14 cellular contexts compared by ENCODE assay signal in genomic region chr4:1002131-1002630, GRCh38. TPM values are rescaled to one million over a fixed set of nuclear protein-coding genes. Genes with fewer than 3 reads are reported as not detected.
A peak's percentile ranks its signal among the peaks of the same experiment; 100 is the strongest.
DNase-seq lines count a peak whose midpoint lies in the region; ATAC-seq and TF ChIP-seq lines count a peak whose summit lies in the region.
"Had no signal": no experiment of that assay in that cellular context is flagged by ENCODE, and none has a peak within 500 bp of the region (broad histone marks: within the 10 kb centered on the region; RNA-seq: fewer than 3 reads in every experiment).

No MANE protein-coding gene starts in this region.

- H3K36me3 ChIP-seq in IMR-90 (ENCODE audit: control insufficient read depth, insufficient read depth, low read length), result no peaks in the 10 kb centered on the region
- H3K36me3 ChIP-seq: BLaER1 had no signal

- ATAC-seq in IMR-90 (ENCODE audit: low read depth) (peak; percentile 16), natural killer cell (peak; percentile 11 to 77 (median 66)), GM18907 (IDR thresholded peaks at IDR 0.05; ENCODE audit: unreplicated experiment) (no peak), HG02763 (IDR thresholded peaks at IDR 0.05; ENCODE audit: unreplicated experiment) (no peak)
- ATAC-seq: activated CD8-positive, alpha-beta memory T cell treated with anti-CD3 and anti-CD28 coated beads, Interleukin-2, amount 10 ng/mL, durations not matched to agents 7 days and 5 days had no signal

- H3K4me3 ChIP-seq in AG10803 (ENCODE audit: low read length) (no peak overlapping the region), IMR-90 (ENCODE audit: insufficient read depth, low read depth, low read length) (no peak overlapping the region), fibroblast of the aortic adventitia (ENCODE audit: low read depth, low read length) (no peak overlapping the region)
- H3K4me3 ChIP-seq: BLaER1 had no signal

- CTCF ChIA-PET in IMR-90 (lab: Yijun Ruan, JAX), result no interaction called here

- TF ChIP-seq RAD21 in IMR-90 (IDR thresholded peaks at IDR 0.05; ENCODE audit: low read length), result no peak

- no peak overlapping the region for H3K9ac ChIP-seq in IMR-90 (ENCODE audit: low read depth, low read length)
- H3K9ac ChIP-seq: BLaER1 had no signal

- H3K9me1 ChIP-seq in IMR-90 (ENCODE audit: insufficient read depth, low read length), result no peaks in the 10 kb centered on the region

- peaks cover 0 to 6% of the 10 kb centered on the region in 2 donors for H3K4me1 Mint-ChIP-seq in natural killer cell
- H3K4me1 Mint-ChIP-seq: activated CD8-positive, alpha-beta memory T cell treated with anti-CD3 and anti-CD28 coated beads, Interleukin-2, amount 10 ng/mL, durations not matched to agents 7 days and 5 days had no signal

- POLR2A ChIA-PET in IMR-90 (lab: Charles Lee; ENCODE audit: unreplicated experiment), result no interaction called here

- no TSS peak for BruUV-seq in IMR-90 (replicated peaks; lab: Mats Ljungman, UMichigan)

- no peak overlapping the region for H3K4me3 Mint-ChIP-seq in natural killer cell
- H3K4me3 Mint-ChIP-seq: activated CD8-positive, alpha-beta memory T cell treated with anti-CD3 and anti-CD28 coated beads, Interleukin-2, amount 10 ng/mL, durations not matched to agents 7 days and 5 days; T-cell had no signal

- no peak overlapping the region for H3K4me2 ChIP-seq in IMR-90 (ENCODE audit: low read depth, low read length)
- H3K4me2 ChIP-seq: BLaER1 had no signal

- peaks cover 69% of the 10 kb centered on the region for H3K27me3 ChIP-seq in IMR-90 (ENCODE audit: control insufficient read depth, insufficient read depth, low read length)

- no peak overlapping the region for H3K27ac Mint-ChIP-seq in natural killer cell
- H3K27ac Mint-ChIP-seq: activated CD8-positive, alpha-beta memory T cell treated with anti-CD3 and anti-CD28 coated beads, Interleukin-2, amount 10 ng/mL, durations not matched to agents 7 days and 5 days; T-cell had no signal

- H2AK9ac ChIP-seq in IMR-90 (replicated peaks; ENCODE audit: low read depth, low read length, poor library complexity), result peak overlapping the region; percentile 15

- peaks cover 16 to 27% of the 10 kb centered on the region in 2 donors for H3K27me3 Mint-ChIP-seq in natural killer cell (ENCODE audit: low read depth in 2 of 2)

- H3K4ac ChIP-seq in IMR-90 (ENCODE audit: low read depth, low read length), result no peak overlapping the region

- no peak overlapping the region for H2BK120ac ChIP-seq in IMR-90 (ENCODE audit: low read depth, low read length)

- no peak overlapping the region for H4K5ac ChIP-seq in IMR-90 (ENCODE audit: low read depth, low read length)

- H2BK5ac ChIP-seq in IMR-90 (ENCODE audit: low read depth, low read length, poor library complexity, severe bottlenecking), result no peak overlapping the region

- peaks cover 9% of the 10 kb centered on the region for H4K20me1 ChIP-seq in IMR-90 (ENCODE audit: insufficient read depth, low read length)

- peaks cover 3% of the 10 kb centered on the region for H3K9me3 ChIP-seq in IMR-90 (ENCODE audit: control insufficient read depth, insufficient read depth, low read length)

- TF ChIP-seq POLR2A in IMR-90 (IDR thresholded peaks at IDR 0.05; ENCODE audit: low read depth, low read length), result no peak

- no peak overlapping the region for H3K14ac ChIP-seq in IMR-90 (replicated peaks; ENCODE audit: low read depth, low read length)

- in situ Hi-C loops in IMR-90 (cut with MboI; ENCODE audit: low sequenced_read_pairs), result no loop called here

- H4K91ac ChIP-seq in IMR-90 (ENCODE audit: insufficient read depth, low read depth, low read length), result no peak overlapping the region

- H3K18ac ChIP-seq in IMR-90 (ENCODE audit: low read depth, low read length), result no peak overlapping the region

- dilution Hi-C loops in IMR-90 (cut with HindIII; ENCODE audit: low sequenced_read_pairs, unreplicated experiment), result no loop called here

- intact Hi-C loops in IMR-90 (cut with micrococcal nuclease), result no loop called here
- intact Hi-C loops in natural killer cell (cut with micrococcal nuclease), result loop anchor here (10.0 kb wide), 1 partner anchor 353 kb away; no protein-coding TSS in a partner anchor

- H3K36me3 Mint-ChIP-seq in natural killer cell, result no peaks in the 10 kb centered on the region
- H3K36me3 Mint-ChIP-seq: activated CD8-positive, alpha-beta memory T cell treated with anti-CD3 and anti-CD28 coated beads, Interleukin-2, amount 10 ng/mL, durations not matched to agents 7 days and 5 days; T-cell had no signal

- no peaks in the 10 kb centered on the region for H3K79me1 ChIP-seq in IMR-90 (ENCODE audit: low read depth in 1 of 2, low read length in 2 of 2)

- no peak overlapping the region for H3K27ac ChIP-seq in IMR-90 (ENCODE audit: insufficient read depth, low read length)
- H3K27ac ChIP-seq: BLaER1 had no signal

- peaks cover 4% of the 10 kb centered on the region; the same call in 1 of the 2 replicates for H3K4me1 ChIP-seq in IMR-90 (ENCODE audit: control insufficient read depth, insufficient read depth, low read length)

- DNase-seq in AG10803 (ENCODE audit: low read depth), result peak; percentile 29
- DNase-seq in IMR-90, result no peak
- peak; percentile 19 for DNase-seq in fibroblast of the aortic adventitia (ENCODE audit: low read depth)
- no peak for DNase-seq in natural killer cell
- DNase-seq in NCI-H1092 treated with DMSO at 0.1 percent for 48 hours (lab: John Stamatoyannopoulos, UW), result no peak
- DNase-seq in EL, result no peak
- DNase-seq: activated CD8-positive, alpha-beta memory T cell treated with anti-CD3 and anti-CD28 coated beads, Interleukin-2, amount 10 ng/mL, durations not matched to agents 7 days and 5 days; amygdala; NCI-H1417 treated with DMSO at 0.1 percent for 48 hours; T-cell had no signal

- H2AK5ac ChIP-seq in IMR-90 (ENCODE audit: low read depth, low read length), result no peak overlapping the region

- H3K23ac ChIP-seq in IMR-90 (ENCODE audit: low read depth, low read length), result no peak overlapping the region

- TF ChIP-seq CTCF in AG10803 (conservative IDR thresholded peaks at IDR 0.05; ENCODE audit: low read length) (no peak), IMR-90 (conservative IDR thresholded peaks at IDR 0.05; ENCODE audit: low read depth, low read length) (no peak), fibroblast of the aortic adventitia (IDR thresholded peaks at IDR 0.05; ENCODE audit: insufficient read depth, low read length) (no peak), natural killer cell (IDR thresholded peaks at IDR 0.05) (no peak)

- peak overlapping the region; percentile 0 for H2AFZ ChIP-seq in IMR-90 (replicated peaks; ENCODE audit: low read length, poor library complexity)

- no peak overlapping the region for H2BK20ac ChIP-seq in IMR-90 (ENCODE audit: low read depth, low read length)

- 5% methylated on average over 22 of the region's 54 CpGs; no CpG with 5 or more reads in 1 of the 2 experiments for WGBS in IMR-90 (ENCODE audit: extremely low coverage in 2 of 2, insufficient read length in 1 of 2), 2 experiments

- no peak overlapping the region for H2BK15ac ChIP-seq in IMR-90 (ENCODE audit: low read depth, low read length)

- no peaks in the 10 kb centered on the region for H3K9me3 Mint-ChIP-seq in natural killer cell
- H3K9me3 Mint-ChIP-seq: T-cell had no signal

- no peak overlapping the region for H4K8ac ChIP-seq in IMR-90 (ENCODE audit: low read depth in 2 of 2, low read length in 2 of 2)

- H3K56ac ChIP-seq in IMR-90 (ENCODE audit: extremely low read depth, insufficient read depth, low read length), result no peak overlapping the region

TF ChIP-seq in IMR-90, 13 proteins besides CTCF, POLR2A, EP300 and RAD21:
- peak; percentile 95 for TF ChIP-seq BHLHE40 (IDR thresholded peaks at IDR 0.05; ENCODE audit: low read depth, low read length)
- peak; percentile 92 for TF ChIP-seq CEBPB (IDR thresholded peaks at IDR 0.05; ENCODE audit: low read depth, low read length)
- no peak for TF ChIP-seq SMC3 (IDR thresholded peaks at IDR 0.05; ENCODE audit: low read depth, low read length)

RNA-seq across cellular contexts. Expression of gene SLC26A1, which starts 9.0 kb away (rescaled TPM):
- total RNA-seq in IMR-90 (2012; rRNA removed) (not detected in 2 replicates), fibroblast of the aortic adventitia (ENCODE audit: low replicate concordance) (0.27 TPM in 1 of 2 replicates, not detected in the other), natural killer cell (under 1 TPM; 0.19 to 0.80 (median 0.61) TPM)
- 0.09 and 0.13 TPM in 2 replicates for polyA plus RNA-seq in IMR-90 (2012; rRNA removed)
- polyA plus RNA-seq in IMR-90 (2012; cell fraction: cytosol; rRNA removed), result 0.03 and 0.05 TPM in 2 replicates
- 0.24 and 0.40 TPM in 2 replicates for polyA plus RNA-seq in IMR-90 (2012; cell fraction: nucleus; rRNA removed; ENCODE audit: low replicate concordance)
- total RNA-seq: activated CD8-positive, alpha-beta memory T cell treated with anti-CD3 and anti-CD28 coated beads, Interleukin-2, amount 10 ng/mL, durations not matched to agents 7 days and 5 days had no signal
- polyA plus RNA-seq: keratinocyte had no signal

RNA-seq across cellular contexts. Expression of gene FGFRL1, which starts 9.2 kb away (rescaled TPM):
- total RNA-seq in IMR-90 (2012; rRNA removed), result 43.3 and 49.3 TPM in 2 replicates
- 78.8 and 87.3 TPM in 2 replicates for polyA plus RNA-seq in IMR-90 (2012; rRNA removed)
- 35.7 and 111 TPM in 2 replicates for polyA plus RNA-seq in IMR-90 (2012; cell fraction: cytosol; rRNA removed)
- 65.7 and 165 TPM in 2 replicates for polyA plus RNA-seq in IMR-90 (2012; cell fraction: nucleus; rRNA removed; ENCODE audit: low replicate concordance)
- total RNA-seq in fibroblast of the aortic adventitia (ENCODE audit: low replicate concordance), result 14.1 and 27.4 TPM in 2 replicates
- 10 to 100 TPM; 28.0 to 39.8 (median 32.5) TPM for total RNA-seq in natural killer cell

RNA-seq across cellular contexts. Expression of gene IDUA, which starts 15.3 kb away (rescaled TPM):
- total RNA-seq in IMR-90 (2012; rRNA removed), result 0.72 and 1.7 TPM in 2 replicates
- polyA plus RNA-seq in IMR-90 (2012; rRNA removed), result 12.5 and 16.7 TPM in 2 replicates
- polyA plus RNA-seq in IMR-90 (2012; cell fraction: cytosol; rRNA removed), result 6.3 and 14.8 TPM in 2 replicates
- 119 and 328 TPM in 2 replicates for polyA plus RNA-seq in IMR-90 (2012; cell fraction: nucleus; rRNA removed; ENCODE audit: low replicate concordance)
- total RNA-seq in fibroblast of the aortic adventitia (ENCODE audit: low replicate concordance), result 20.3 and 21.7 TPM in 2 replicates
- 10 to 100 TPM; 38.7 to 43.6 (median 43.0) TPM for total RNA-seq in natural killer cell

RNA-seq across cellular contexts. Expression of gene DGKQ, which starts 28.8 kb away (rescaled TPM):
- 4.3 and 4.4 TPM in 2 replicates for total RNA-seq in IMR-90 (2012; rRNA removed)
- 15.6 and 17.4 TPM in 2 replicates for polyA plus RNA-seq in IMR-90 (2012; rRNA removed)
- polyA plus RNA-seq in IMR-90 (2012; cell fraction: cytosol; rRNA removed), result 10.0 and 14.6 TPM in 2 replicates
- 58.0 and 149 TPM in 2 replicates for polyA plus RNA-seq in IMR-90 (2012; cell fraction: nucleus; rRNA removed; ENCODE audit: low replicate concordance)
- 9.9 and 13.7 TPM in 2 replicates for total RNA-seq in fibroblast of the aortic adventitia (ENCODE audit: low replicate concordance)
- 10 to 100 TPM; 64.2 to 79.5 (median 65.2) TPM for total RNA-seq in natural killer cell

Comparison
In these comparisons a context has a peak if more than half of its experiments do, and no peak if none do; other contexts are left out.
1. DNase-seq: peak in AG10803 (single experiment) and fibroblast of the aortic adventitia (single experiment); none in IMR-90 (single experiment), natural killer cell (single experiment), NCI-H1092 treated with DMSO at 0.1 percent for 48 hours (single experiment) and EL (single experiment).
2. ATAC-seq: peak in IMR-90 (single experiment) and natural killer cell (3 of 3); none in GM18907 (single experiment) and HG02763 (single experiment).